1 cellular context compared by ENCODE assay signal in the genomic region with DNA sequence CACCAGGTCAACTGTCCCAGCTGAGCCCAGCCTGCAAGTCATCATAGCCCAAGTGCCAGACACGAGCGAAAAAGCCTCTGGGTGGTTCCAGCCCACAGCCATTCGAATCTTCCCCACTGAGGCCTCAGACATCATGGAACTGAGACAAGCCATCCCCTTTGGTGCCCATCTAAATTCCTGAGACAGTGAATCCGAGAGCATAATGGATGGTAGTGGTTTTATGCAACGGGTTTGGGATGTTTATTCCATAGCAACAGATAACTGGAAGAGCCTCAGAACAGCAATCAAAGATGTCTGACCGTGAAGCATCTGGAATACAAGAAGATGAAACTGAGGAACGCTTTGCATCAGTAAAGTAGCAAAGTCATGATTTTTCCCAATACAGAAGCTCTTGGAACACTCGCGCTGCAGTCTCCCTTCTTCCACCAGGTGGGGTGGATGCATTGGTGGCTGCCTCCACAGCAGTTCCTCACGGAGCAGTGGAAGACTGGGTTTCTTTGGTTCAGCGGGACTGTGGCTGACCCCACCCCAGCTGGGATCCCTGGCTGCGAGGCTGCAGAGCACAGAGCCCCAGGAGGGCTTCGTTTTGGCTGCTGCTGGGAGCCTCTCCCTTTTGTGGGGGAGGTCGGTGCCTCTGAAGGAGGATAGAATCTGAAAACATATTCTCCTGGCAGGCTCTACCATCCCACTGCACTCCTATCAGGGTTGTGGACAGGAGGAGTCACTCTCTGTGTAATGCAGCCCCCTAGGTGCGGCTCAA.
A peak's percentile ranks its signal among the peaks of the same experiment; 100 is the strongest.
TF ChIP-seq lines count a peak whose summit lies in the region.

No MANE protein-coding gene starts in this region.

TF ChIP-seq in HepG2, 621 proteins besides CTCF, POLR2A, EP300 and RAD21 (continued from another document and continues in another):
- TF ChIP-seq, protein P1, sequence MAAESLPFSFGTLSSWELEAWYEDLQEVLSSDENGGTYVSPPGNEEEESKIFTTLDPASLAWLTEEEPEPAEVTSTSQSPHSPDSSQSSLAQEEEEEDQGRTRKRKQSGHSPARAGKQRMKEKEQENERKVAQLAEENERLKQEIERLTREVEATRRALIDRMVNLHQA (CRISPR knock-in tag; IDR thresholded peaks at IDR 0.05) = no peak
- no peak for TF ChIP-seq HDAC6 (IDR thresholded peaks at IDR 0.05; ENCODE audit: low read depth, low read length)
- TF ChIP-seq RBFOX2 (IDR thresholded peaks at IDR 0.05; ENCODE audit: low read depth, low read length) = no peak
- TF ChIP-seq, protein P2, sequence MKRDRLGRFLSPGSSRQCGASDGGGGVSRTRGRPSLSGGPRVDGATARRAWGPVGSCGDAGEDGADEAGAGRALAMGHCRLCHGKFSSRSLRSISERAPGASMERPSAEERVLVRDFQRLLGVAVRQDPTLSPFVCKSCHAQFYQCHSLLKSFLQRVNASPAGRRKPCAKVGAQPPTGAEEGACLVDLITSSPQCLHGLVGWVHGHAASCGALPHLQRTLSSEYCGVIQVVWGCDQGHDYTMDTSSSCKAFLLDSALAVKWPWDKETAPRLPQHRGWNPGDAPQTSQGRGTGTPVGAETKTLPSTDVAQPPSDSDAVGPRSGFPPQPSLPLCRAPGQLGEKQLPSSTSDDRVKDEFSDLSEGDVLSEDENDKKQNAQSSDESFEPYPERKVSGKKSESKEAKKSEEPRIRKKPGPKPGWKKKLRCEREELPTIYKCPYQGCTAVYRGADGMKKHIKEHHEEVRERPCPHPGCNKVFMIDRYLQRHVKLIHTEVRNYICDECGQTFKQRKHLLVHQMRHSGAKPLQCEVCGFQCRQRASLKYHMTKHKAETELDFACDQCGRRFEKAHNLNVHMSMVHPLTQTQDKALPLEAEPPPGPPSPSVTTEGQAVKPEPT (CRISPR knock-in tag; IDR thresholded peaks at IDR 0.05; ENCODE audit: low read depth) = no peak
- no peak for TF ChIP-seq ZNF451 (CRISPR knock-in tag; IDR thresholded peaks at IDR 0.05)
- no peak for TF ChIP-seq ZNF589 (CRISPR knock-in tag; conservative IDR thresholded peaks at IDR 0.05)
- TF ChIP-seq ZNF124 (CRISPR knock-in tag; IDR thresholded peaks at IDR 0.05) = 0 out of 2 replicates have a peak, but pooled peaks have one; percentile 30
- TF ChIP-seq ZBTB3 (CRISPR knock-in tag; IDR thresholded peaks at IDR 0.05; ENCODE audit: borderline replicate concordance, low read depth) = no peak
- TF ChIP-seq HMG20B (CRISPR knock-in tag; conservative IDR thresholded peaks at IDR 0.05) = no peak
- TF ChIP-seq, protein P3, sequence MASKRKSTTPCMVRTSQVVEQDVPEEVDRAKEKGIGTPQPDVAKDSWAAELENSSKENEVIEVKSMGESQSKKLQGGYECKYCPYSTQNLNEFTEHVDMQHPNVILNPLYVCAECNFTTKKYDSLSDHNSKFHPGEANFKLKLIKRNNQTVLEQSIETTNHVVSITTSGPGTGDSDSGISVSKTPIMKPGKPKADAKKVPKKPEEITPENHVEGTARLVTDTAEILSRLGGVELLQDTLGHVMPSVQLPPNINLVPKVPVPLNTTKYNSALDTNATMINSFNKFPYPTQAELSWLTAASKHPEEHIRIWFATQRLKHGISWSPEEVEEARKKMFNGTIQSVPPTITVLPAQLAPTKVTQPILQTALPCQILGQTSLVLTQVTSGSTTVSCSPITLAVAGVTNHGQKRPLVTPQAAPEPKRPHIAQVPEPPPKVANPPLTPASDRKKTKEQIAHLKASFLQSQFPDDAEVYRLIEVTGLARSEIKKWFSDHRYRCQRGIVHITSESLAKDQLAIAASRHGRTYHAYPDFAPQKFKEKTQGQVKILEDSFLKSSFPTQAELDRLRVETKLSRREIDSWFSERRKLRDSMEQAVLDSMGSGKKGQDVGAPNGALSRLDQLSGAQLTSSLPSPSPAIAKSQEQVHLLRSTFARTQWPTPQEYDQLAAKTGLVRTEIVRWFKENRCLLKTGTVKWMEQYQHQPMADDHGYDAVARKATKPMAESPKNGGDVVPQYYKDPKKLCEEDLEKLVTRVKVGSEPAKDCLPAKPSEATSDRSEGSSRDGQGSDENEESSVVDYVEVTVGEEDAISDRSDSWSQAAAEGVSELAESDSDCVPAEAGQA (IDR thresholded peaks at IDR 0.05; ENCODE audit: low read depth) = no peak
- TF ChIP-seq, protein P3 (CRISPR knock-in tag; IDR thresholded peaks at IDR 0.05; ENCODE audit: borderline replicate concordance) = no peak
- TF ChIP-seq, protein P4, sequence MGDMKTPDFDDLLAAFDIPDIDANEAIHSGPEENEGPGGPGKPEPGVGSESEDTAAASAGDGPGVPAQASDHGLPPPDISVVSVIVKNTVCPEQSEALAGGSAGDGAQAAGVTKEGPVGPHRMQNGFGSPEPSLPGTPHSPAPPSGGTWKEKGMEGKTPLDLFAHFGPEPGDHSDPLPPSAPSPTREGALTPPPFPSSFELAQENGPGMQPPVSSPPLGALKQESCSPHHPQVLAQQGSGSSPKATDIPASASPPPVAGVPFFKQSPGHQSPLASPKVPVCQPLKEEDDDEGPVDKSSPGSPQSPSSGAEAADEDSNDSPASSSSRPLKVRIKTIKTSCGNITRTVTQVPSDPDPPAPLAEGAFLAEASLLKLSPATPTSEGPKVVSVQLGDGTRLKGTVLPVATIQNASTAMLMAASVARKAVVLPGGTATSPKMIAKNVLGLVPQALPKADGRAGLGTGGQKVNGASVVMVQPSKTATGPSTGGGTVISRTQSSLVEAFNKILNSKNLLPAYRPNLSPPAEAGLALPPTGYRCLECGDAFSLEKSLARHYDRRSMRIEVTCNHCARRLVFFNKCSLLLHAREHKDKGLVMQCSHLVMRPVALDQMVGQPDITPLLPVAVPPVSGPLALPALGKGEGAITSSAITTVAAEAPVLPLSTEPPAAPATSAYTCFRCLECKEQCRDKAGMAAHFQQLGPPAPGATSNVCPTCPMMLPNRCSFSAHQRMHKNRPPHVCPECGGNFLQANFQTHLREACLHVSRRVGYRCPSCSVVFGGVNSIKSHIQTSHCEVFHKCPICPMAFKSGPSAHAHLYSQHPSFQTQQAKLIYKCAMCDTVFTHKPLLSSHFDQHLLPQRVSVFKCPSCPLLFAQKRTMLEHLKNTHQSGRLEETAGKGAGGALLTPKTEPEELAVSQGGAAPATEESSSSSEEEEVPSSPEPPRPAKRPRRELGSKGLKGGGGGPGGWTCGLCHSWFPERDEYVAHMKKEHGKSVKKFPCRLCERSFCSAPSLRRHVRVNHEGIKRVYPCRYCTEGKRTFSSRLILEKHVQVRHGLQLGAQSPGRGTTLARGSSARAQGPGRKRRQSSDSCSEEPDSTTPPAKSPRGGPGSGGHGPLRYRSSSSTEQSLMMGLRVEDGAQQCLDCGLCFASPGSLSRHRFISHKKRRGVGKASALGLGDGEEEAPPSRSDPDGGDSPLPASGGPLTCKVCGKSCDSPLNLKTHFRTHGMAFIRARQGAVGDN (CRISPR knock-in tag; IDR thresholded peaks at IDR 0.05) = peak; percentile 64
- TF ChIP-seq NR2F6 (IDR thresholded peaks at IDR 0.05) = no peak
- 0 out of 2 replicates have a peak, but pooled peaks have one; percentile 27 for TF ChIP-seq NR2F6 (CRISPR knock-in tag; IDR thresholded peaks at IDR 0.05)
- TF ChIP-seq STAG1 (CRISPR knock-in tag; IDR thresholded peaks at IDR 0.05) = peak; percentile 95
- no peak for TF ChIP-seq HOXA9 (CRISPR knock-in tag; IDR thresholded peaks at IDR 0.05; ENCODE audit: borderline replicate concordance)
- 0 out of 2 replicates have a peak, but pooled peaks have one; percentile 46 for TF ChIP-seq ZSCAN20 (CRISPR knock-in tag; IDR thresholded peaks at IDR 0.05; ENCODE audit: borderline replicate concordance)
- TF ChIP-seq ZNF768 (CRISPR knock-in tag; IDR thresholded peaks at IDR 0.05) = no peak
- TF ChIP-seq RFXAP (CRISPR knock-in tag; IDR thresholded peaks at IDR 0.05; ENCODE audit: borderline replicate concordance) = no peak
- TF ChIP-seq, protein P5, sequence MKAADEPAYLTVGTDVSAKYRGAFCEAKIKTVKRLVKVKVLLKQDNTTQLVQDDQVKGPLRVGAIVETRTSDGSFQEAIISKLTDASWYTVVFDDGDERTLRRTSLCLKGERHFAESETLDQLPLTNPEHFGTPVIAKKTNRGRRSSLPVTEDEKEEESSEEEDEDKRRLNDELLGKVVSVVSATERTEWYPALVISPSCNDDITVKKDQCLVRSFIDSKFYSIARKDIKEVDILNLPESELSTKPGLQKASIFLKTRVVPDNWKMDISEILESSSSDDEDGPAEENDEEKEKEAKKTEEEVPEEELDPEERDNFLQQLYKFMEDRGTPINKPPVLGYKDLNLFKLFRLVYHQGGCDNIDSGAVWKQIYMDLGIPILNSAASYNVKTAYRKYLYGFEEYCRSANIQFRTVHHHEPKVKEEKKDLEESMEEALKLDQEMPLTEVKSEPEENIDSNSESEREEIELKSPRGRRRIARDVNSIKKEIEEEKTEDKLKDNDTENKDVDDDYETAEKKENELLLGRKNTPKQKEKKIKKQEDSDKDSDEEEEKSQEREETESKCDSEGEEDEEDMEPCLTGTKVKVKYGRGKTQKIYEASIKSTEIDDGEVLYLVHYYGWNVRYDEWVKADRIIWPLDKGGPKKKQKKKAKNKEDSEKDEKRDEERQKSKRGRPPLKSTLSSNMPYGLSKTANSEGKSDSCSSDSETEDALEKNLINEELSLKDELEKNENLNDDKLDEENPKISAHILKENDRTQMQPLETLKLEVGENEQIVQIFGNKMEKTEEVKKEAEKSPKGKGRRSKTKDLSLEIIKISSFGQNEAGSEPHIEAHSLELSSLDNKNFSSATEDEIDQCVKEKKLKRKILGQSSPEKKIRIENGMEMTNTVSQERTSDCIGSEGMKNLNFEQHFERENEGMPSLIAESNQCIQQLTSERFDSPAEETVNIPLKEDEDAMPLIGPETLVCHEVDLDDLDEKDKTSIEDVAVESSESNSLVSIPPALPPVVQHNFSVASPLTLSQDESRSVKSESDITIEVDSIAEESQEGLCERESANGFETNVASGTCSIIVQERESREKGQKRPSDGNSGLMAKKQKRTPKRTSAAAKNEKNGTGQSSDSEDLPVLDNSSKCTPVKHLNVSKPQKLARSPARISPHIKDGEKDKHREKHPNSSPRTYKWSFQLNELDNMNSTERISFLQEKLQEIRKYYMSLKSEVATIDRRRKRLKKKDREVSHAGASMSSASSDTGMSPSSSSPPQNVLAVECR (CRISPR knock-in tag; IDR thresholded peaks at IDR 0.05; ENCODE audit: borderline replicate concordance) = no peak
- TF ChIP-seq, protein P6, sequence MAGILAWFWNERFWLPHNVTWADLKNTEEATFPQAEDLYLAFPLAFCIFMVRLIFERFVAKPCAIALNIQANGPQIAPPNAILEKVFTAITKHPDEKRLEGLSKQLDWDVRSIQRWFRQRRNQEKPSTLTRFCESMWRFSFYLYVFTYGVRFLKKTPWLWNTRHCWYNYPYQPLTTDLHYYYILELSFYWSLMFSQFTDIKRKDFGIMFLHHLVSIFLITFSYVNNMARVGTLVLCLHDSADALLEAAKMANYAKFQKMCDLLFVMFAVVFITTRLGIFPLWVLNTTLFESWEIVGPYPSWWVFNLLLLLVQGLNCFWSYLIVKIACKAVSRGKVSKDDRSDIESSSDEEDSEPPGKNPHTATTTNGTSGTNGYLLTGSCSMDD (CRISPR knock-in tag; IDR thresholded peaks at IDR 0.05) = no peak
- no peak for TF ChIP-seq U2AF1 (optimal IDR thresholded peaks at IDR 0.05; ENCODE audit: low read depth, low read length)
- no peak for TF ChIP-seq CCAR2 (optimal IDR thresholded peaks at IDR 0.05; ENCODE audit: low read depth, low read length)
- TF ChIP-seq, protein P7, sequence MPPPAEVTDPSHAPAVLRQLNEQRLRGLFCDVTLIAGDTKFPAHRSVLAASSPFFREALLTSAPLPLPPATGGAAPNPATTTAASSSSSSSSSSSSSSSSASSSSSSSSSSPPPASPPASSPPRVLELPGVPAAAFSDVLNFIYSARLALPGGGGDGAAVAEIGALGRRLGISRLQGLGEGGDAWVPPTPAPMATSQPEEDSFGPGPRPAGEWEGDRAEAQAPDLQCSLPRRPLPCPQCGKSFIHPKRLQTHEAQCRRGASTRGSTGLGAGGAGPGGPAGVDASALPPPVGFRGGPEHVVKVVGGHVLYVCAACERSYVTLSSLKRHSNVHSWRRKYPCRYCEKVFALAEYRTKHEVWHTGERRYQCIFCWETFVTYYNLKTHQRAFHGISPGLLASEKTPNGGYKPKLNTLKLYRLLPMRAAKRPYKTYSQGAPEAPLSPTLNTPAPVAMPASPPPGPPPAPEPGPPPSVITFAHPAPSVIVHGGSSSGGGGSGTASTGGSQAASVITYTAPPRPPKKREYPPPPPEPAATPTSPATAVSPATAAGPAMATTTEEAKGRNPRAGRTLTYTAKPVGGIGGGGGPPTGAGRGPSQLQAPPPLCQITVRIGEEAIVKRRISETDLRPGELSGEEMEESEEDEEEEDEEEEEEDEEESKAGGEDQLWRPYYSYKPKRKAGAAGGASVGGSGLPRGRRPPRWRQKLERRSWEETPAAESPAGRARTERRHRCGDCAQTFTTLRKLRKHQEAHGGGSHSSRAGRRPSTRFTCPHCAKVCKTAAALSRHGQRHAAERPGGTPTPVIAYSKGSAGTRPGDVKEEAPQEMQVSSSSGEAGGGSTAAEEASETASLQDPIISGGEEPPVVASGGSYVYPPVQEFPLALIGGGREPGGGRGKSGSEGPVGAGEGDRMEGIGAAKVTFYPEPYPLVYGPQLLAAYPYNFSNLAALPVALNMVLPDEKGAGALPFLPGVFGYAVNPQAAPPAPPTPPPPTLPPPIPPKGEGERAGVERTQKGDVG (CRISPR knock-in tag; IDR thresholded peaks at IDR 0.05; ENCODE audit: borderline replicate concordance) = no peak
- TF ChIP-seq ZSCAN12 (CRISPR knock-in tag; IDR thresholded peaks at IDR 0.05) = no peak
- TF ChIP-seq, protein P8, sequence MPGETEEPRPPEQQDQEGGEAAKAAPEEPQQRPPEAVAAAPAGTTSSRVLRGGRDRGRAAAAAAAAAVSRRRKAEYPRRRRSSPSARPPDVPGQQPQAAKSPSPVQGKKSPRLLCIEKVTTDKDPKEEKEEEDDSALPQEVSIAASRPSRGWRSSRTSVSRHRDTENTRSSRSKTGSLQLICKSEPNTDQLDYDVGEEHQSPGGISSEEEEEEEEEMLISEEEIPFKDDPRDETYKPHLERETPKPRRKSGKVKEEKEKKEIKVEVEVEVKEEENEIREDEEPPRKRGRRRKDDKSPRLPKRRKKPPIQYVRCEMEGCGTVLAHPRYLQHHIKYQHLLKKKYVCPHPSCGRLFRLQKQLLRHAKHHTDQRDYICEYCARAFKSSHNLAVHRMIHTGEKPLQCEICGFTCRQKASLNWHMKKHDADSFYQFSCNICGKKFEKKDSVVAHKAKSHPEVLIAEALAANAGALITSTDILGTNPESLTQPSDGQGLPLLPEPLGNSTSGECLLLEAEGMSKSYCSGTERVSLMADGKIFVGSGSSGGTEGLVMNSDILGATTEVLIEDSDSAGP (CRISPR knock-in tag; IDR thresholded peaks at IDR 0.05; ENCODE audit: borderline replicate concordance) = peak; percentile 52; the same call in 1 of the 2 replicates
